ENCODE assay signal across 1 cellular context in the genomic region with DNA sequence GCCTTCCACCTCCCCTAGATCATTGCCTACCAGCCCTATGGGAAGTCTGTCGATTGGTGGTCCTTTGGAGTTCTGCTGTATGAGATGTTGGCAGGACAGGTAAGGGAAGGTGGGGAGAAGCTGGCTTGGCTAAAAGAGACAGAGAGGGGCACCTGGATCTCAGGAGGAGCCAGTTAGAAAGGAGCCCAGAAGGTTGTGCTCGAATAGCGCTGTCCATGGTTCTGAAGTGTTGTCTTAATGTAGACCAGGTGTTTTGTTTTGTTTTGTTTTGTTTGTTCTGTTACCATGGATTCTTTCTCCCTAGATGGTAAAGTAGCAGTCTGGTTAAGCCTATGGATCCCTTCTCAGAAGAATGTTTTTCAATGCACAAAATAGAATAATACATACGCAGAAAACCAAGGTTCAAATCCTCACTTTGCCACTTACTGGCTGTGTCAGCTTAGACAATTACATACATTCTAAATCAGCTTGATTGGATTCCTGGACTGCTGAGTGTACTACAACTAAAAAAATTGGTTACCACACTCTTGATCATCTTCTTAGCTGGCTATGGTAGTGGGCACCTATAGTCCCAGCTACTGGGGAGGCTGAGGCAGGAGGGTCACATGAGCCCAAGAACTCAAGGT.
TF ChIP-seq lines count a peak whose summit lies in the region.

No MANE protein-coding gene starts in this region.

TF ChIP-seq in K562, 482 proteins besides CTCF, POLR2A, EP300 and RAD21:
- 0 out of 2 replicates have a peak, but pooled peaks have one; percentile 18 for TF ChIP-seq ZBTB40 (IDR thresholded peaks at IDR 0.05)
- no peak for TF ChIP-seq ZBTB40 (CRISPR knock-in tag; IDR thresholded peaks at IDR 0.05)
- no peak for TF ChIP-seq SP2 (IDR thresholded peaks at IDR 0.05; ENCODE audit: extremely low read depth, low read depth, low read length, poor library complexity, severe bottlenecking)
- TF ChIP-seq BCLAF1 (IDR thresholded peaks at IDR 0.05; ENCODE audit: borderline replicate concordance in 1 of 2, control insufficient read depth in 1 of 2, low read depth in 2 of 2, low read length in 1 of 2), result no peak
- peak; percentile 98 for TF ChIP-seq EHMT2 (IDR thresholded peaks at IDR 0.05)
- TF ChIP-seq TOE1 (IDR thresholded peaks at IDR 0.05; ENCODE audit: borderline replicate concordance), result no peak
- 0 out of 2 replicates have a peak, but pooled peaks have one; percentile 34 for TF ChIP-seq TOE1 (CRISPR knock-in tag; IDR thresholded peaks at IDR 0.05; ENCODE audit: borderline replicate concordance, low read depth)
- TF ChIP-seq MYBL2 (IDR thresholded peaks at IDR 0.05; ENCODE audit: low read depth), result no peak
- TF ChIP-seq MYBL2 (CRISPR knock-in tag; IDR thresholded peaks at IDR 0.05; ENCODE audit: borderline replicate concordance), result no peak
- TF ChIP-seq, protein P1, sequence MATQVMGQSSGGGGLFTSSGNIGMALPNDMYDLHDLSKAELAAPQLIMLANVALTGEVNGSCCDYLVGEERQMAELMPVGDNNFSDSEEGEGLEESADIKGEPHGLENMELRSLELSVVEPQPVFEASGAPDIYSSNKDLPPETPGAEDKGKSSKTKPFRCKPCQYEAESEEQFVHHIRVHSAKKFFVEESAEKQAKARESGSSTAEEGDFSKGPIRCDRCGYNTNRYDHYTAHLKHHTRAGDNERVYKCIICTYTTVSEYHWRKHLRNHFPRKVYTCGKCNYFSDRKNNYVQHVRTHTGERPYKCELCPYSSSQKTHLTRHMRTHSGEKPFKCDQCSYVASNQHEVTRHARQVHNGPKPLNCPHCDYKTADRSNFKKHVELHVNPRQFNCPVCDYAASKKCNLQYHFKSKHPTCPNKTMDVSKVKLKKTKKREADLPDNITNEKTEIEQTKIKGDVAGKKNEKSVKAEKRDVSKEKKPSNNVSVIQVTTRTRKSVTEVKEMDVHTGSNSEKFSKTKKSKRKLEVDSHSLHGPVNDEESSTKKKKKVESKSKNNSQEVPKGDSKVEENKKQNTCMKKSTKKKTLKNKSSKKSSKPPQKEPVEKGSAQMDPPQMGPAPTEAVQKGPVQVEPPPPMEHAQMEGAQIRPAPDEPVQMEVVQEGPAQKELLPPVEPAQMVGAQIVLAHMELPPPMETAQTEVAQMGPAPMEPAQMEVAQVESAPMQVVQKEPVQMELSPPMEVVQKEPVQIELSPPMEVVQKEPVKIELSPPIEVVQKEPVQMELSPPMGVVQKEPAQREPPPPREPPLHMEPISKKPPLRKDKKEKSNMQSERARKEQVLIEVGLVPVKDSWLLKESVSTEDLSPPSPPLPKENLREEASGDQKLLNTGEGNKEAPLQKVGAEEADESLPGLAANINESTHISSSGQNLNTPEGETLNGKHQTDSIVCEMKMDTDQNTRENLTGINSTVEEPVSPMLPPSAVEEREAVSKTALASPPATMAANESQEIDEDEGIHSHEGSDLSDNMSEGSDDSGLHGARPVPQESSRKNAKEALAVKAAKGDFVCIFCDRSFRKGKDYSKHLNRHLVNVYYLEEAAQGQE (CRISPR knock-in tag; IDR thresholded peaks at IDR 0.05; ENCODE audit: low read depth), result peak; percentile 95
- TF ChIP-seq RCOR1 (IDR thresholded peaks at IDR 0.05; ENCODE audit: borderline replicate concordance in 1 of 2, low read depth in 2 of 2, low read length in 2 of 2), result no peak
- TF ChIP-seq AFF1 (IDR thresholded peaks at IDR 0.05; ENCODE audit: low read depth in 1 of 2, partially characterized antibody in 2 of 2), result peak in 1 of 2 experiments; percentile 88
- TF ChIP-seq LCOR (CRISPR knock-in tag; IDR thresholded peaks at IDR 0.05), result 0 out of 2 replicates have a peak, but pooled peaks have one; percentile 26
- 0 out of 2 replicates have a peak, but pooled peaks have one; percentile 24 for TF ChIP-seq NCOA1 (IDR thresholded peaks at IDR 0.05; ENCODE audit: low read depth)
- TF ChIP-seq, protein P2, sequence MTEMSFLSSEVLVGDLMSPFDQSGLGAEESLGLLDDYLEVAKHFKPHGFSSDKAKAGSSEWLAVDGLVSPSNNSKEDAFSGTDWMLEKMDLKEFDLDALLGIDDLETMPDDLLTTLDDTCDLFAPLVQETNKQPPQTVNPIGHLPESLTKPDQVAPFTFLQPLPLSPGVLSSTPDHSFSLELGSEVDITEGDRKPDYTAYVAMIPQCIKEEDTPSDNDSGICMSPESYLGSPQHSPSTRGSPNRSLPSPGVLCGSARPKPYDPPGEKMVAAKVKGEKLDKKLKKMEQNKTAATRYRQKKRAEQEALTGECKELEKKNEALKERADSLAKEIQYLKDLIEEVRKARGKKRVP (CRISPR knock-in tag; IDR thresholded peaks at IDR 0.05), result no peak
- no peak for TF ChIP-seq ZFP30 (CRISPR knock-in tag; IDR thresholded peaks at IDR 0.05; ENCODE audit: borderline replicate concordance)
- 0 out of 2 replicates have a peak, but pooled peaks have one; percentile 32 for TF ChIP-seq ZNF644 (tag; IDR thresholded peaks at IDR 0.05; ENCODE audit: low read depth)
- peak; percentile 94 for TF ChIP-seq MIER1 (IDR thresholded peaks at IDR 0.05; ENCODE audit: low read depth)
- no peak for TF ChIP-seq CBX1 (IDR thresholded peaks at IDR 0.05; ENCODE audit: low read depth)
